26 cellular contexts compared by ENCODE assay signal in the genomic region with DNA sequence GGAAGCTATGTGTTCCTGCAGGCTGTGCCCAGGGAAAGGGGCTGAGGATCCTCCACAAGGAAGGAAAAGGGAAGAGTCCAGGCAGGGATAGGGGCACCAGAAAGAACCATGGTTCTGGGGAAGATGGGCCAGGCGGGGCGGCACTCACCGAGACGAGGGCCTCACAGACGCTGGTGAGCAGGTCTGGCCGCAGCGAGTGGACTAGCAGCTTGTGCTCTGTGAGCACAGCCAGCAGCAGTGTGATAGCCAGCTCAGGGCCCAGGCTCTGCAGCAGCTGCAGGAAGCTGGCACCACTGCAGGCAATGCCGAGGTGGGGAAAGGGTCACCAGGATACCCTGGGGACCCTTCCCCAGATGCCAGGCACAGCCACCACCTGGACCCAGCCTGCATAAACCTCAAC. TPM values are rescaled to one million over a fixed set of nuclear protein-coding genes. Genes with fewer than 3 reads are reported as not detected.
DNase-seq lines count a peak whose midpoint lies in the region; ATAC-seq, FAIRE-seq and TF ChIP-seq lines count a peak whose summit lies in the region.
"Had no signal": no experiment of that assay in that cellular context is flagged by ENCODE, and none has a peak within 500 bp of the region (broad histone marks: within the 10 kb centered on the region; RNA-seq: fewer than 3 reads in every experiment).

No MANE protein-coding gene starts in this region.

- TF ChIP-seq POLR2A in K562 (conservative IDR thresholded peaks at IDR 0.05), result no peak
- TF ChIP-seq POLR2A in thyroid gland (IDR thresholded peaks at IDR 0.05), result no peak

- no peak overlapping the region for H3K27ac ChIP-seq in K562 (ENCODE audit: extremely low read depth, low read depth, low read length)
- H3K27ac ChIP-seq in osteoblast (ENCODE audit: low read depth, low read length), result no peak overlapping the region
- no peak overlapping the region for H3K27ac ChIP-seq in thyroid gland
- H3K27ac ChIP-seq: psoas muscle had no signal

- H3K27me3 ChIP-seq in K562 (ENCODE audit: control insufficient read depth in 2 of 2, insufficient read depth in 2 of 2, low read length in 2 of 2) (no peaks in the 10 kb centered on the region), osteoblast (ENCODE audit: insufficient read depth, low read length) (no peaks in the 10 kb centered on the region), thyroid gland (no peaks in the 10 kb centered on the region)

- no peak overlapping the region for H2AFZ ChIP-seq in K562 (ENCODE audit: low read depth, low read length)
- no peak overlapping the region for H2AFZ ChIP-seq in osteoblast (ENCODE audit: low read length)

- CTCF ChIA-PET in K562 (lab: Yijun Ruan, JAX; ENCODE audit: low intra/inter-chr PET ratio), result no interaction called here

- H3K9ac ChIP-seq in K562 (ENCODE audit: insufficient read depth in 1 of 2, low read depth in 2 of 2, low read length in 2 of 2), result peak overlapping the region in 1 of 2 experiments; percentile 36; a peak in 1 of 4 replicates

- intact Hi-C loops in K562 (cut with micrococcal nuclease) (no loop called here), thyroid gland (cut with DNase I) (loop anchor here (10.0 kb wide), 1 partner anchor 146 kb away; no protein-coding TSS in a partner anchor)

- no peak for TF ChIP-seq CTCF in K562 (IDR thresholded peaks at IDR 0.05 in 2 of 3, conservative IDR thresholded peaks at IDR 0.05 in 1 of 3; ENCODE audit: insufficient read depth in 2 of 3, low read depth in 1 of 3, low read length in 3 of 3)
- no peak for TF ChIP-seq CTCF in osteoblast (IDR thresholded peaks at IDR 0.05; ENCODE audit: extremely low read depth, low read depth, low read length)
- no peak for TF ChIP-seq CTCF in thyroid gland (IDR thresholded peaks at IDR 0.05)

- no peak overlapping the region for H3K4me2 ChIP-seq in K562 (ENCODE audit: insufficient read depth, low read length)
- no peak overlapping the region for H3K4me2 ChIP-seq in osteoblast (ENCODE audit: insufficient read depth, low read length)

- no TSS peak for BruUV-seq in K562 (replicated peaks; lab: Mats Ljungman, UMichigan)

- no peak for ATAC-seq in K562
- no peak for ATAC-seq in HG03139 (IDR thresholded peaks at IDR 0.05; ENCODE audit: unreplicated experiment)
- ATAC-seq: left lobe of liver, psoas muscle had no signal

- no peak for TF ChIP-seq EP300 in K562 (IDR thresholded peaks at IDR 0.05; ENCODE audit: low read length)

- peaks cover 65% of the 10 kb centered on the region for H3K36me3 Mint-ChIP-seq in T-helper 1 cell treated with Interleukin-12 subunit alpha and Interleukin-12 subunit beta and Interleukin-4 antibody, amounts not matched to agents 30 μg/mL and 1 μg/mL, for 36 hours (ENCODE audit: low read depth)

- no peak overlapping the region for H3K4me3 Mint-ChIP-seq in T-helper 1 cell treated with Interleukin-12 subunit alpha and Interleukin-12 subunit beta and Interleukin-4 antibody, amounts not matched to agents 30 μg/mL and 1 μg/mL, for 36 hours
- H3K4me3 Mint-ChIP-seq: activated B cell treated with CpG ODN at 0.5 μM for 24 hours; activated naive CD8-positive, alpha-beta T cell treated with anti-CD3 and anti-CD28 coated beads, Interleukin-2, amount 10 ng/mL, durations not matched to agents 7 days and 5 days; activated T-helper 1 cell treated with anti-CD3 and anti-CD28 coated beads, Interleukin-12 subunit alpha, Interleukin-12 subunit beta, Interleukin-2, Interleukin-4 antibody, amounts not matched to agents 30 ng/mL and 10 ng/mL and 1 ng/mL, durations not matched to agents 14 hours and 24 hours and 36 hours; brain; mesothelial cell of epicardium; nephron progenitor cell had no signal

- 99% methylated on average over 8 of the region's 8 CpGs for WGBS in K562 (ENCODE audit: insufficient coverage, low coverage, missing lambda C conversion rate)
- WGBS in thyroid gland, 2 donors, result 91 to 97% methylated on average over 8 of the region's 8 CpGs

- H3K4me3 ChIP-seq in K562, result no peak overlapping the region
- no peak overlapping the region for H3K4me3 ChIP-seq in osteoblast (ENCODE audit: insufficient read depth, low read length)
- H3K4me3 ChIP-seq in thyroid gland (replicated peaks in 1 of 3), result no peak overlapping the region
- H3K4me3 ChIP-seq: psoas muscle had no signal

- peaks cover 28% of the 10 kb centered on the region for H3K4me1 Mint-ChIP-seq in T-helper 1 cell treated with Interleukin-12 subunit alpha and Interleukin-12 subunit beta and Interleukin-4 antibody, amounts not matched to agents 30 μg/mL and 1 μg/mL, for 36 hours (ENCODE audit: low read depth)

- H3K4me1 ChIP-seq in K562 (replicated peaks in 1 of 2; ENCODE audit: control insufficient read depth in 2 of 2, insufficient read depth in 2 of 2, low read length in 2 of 2) (peaks cover 8 to 18% of the 10 kb centered on the region in 2 experiments; a peak in 4 of 5 replicates), osteoblast (ENCODE audit: insufficient read depth, low read length) (peaks cover 7% of the 10 kb centered on the region), thyroid gland (peaks cover 9 to 12% of the 10 kb centered on the region in 2 donors)

- in situ Hi-C loops in K562 (cut with MboI), result no loop called here

- H3K9me3 Mint-ChIP-seq in T-helper 1 cell treated with Interleukin-12 subunit alpha and Interleukin-12 subunit beta and Interleukin-4 antibody, amounts not matched to agents 30 μg/mL and 1 μg/mL, for 36 hours, result no peaks in the 10 kb centered on the region
- H3K9me3 Mint-ChIP-seq: activated B cell treated with CpG ODN at 0.5 μM for 24 hours; activated naive CD8-positive, alpha-beta T cell treated with anti-CD3 and anti-CD28 coated beads, Interleukin-2, amount 10 ng/mL, durations not matched to agents 7 days and 5 days; activated T-helper 1 cell treated with anti-CD3 and anti-CD28 coated beads, Interleukin-12 subunit alpha, Interleukin-12 subunit beta, Interleukin-2, Interleukin-4 antibody, amounts not matched to agents 30 ng/mL and 10 ng/mL and 1 ng/mL, durations not matched to agents 14 hours and 24 hours and 36 hours; mesothelial cell of epicardium; nephron progenitor cell had no signal

- H3K36me3 ChIP-seq in K562 (ENCODE audit: control insufficient read depth, insufficient read depth, low read length) (peaks cover 81% of the 10 kb centered on the region), osteoblast (ENCODE audit: insufficient read depth, low read length) (peaks cover 42% of the 10 kb centered on the region), thyroid gland (peaks cover 34 to 42% of the 10 kb centered on the region in 2 donors)

- H3K27ac Mint-ChIP-seq in T-helper 1 cell treated with Interleukin-12 subunit alpha and Interleukin-12 subunit beta and Interleukin-4 antibody, amounts not matched to agents 30 μg/mL and 1 μg/mL, for 36 hours, result peak overlapping the region; percentile 61
- H3K27ac Mint-ChIP-seq: activated naive CD8-positive, alpha-beta T cell treated with anti-CD3 and anti-CD28 coated beads, Interleukin-2, amount 10 ng/mL, durations not matched to agents 7 days and 5 days; mesothelial cell of epicardium; nephron progenitor cell had no signal

- no peaks in the 10 kb centered on the region for H3K9me3 ChIP-seq in K562 (replicated peaks; ENCODE audit: control insufficient read depth, insufficient read depth, low read depth, low read length)
- no peaks in the 10 kb centered on the region for H3K9me3 ChIP-seq in osteoblast (ENCODE audit: low read depth, low read length)
- H3K9me3 ChIP-seq in thyroid gland, result no peaks in the 10 kb centered on the region
- H3K9me3 ChIP-seq: psoas muscle had no signal

- no peak for FAIRE-seq in K562 (lab: Jason Lieb, UNC)
- FAIRE-seq: H1, small intestine, urothelium cell line had no signal

- POLR2A ChIA-PET in K562 (lab: Yijun Ruan, JAX), result interaction anchor here (0.6 to 3.0 kb wide), 4 partner anchors 17 to 1957 kb away, joined by 3 to 10 read pairs (median 4); a partner anchor contains a TSS

- TF ChIP-seq RAD21 in K562 (CRISPR knock-in tag; conservative IDR thresholded peaks at IDR 0.05 in 1 of 2, IDR thresholded peaks at IDR 0.05 in 1 of 2), result no peak

- peaks cover 21% of the 10 kb centered on the region for H3K79me2 ChIP-seq in K562 (ENCODE audit: control insufficient read depth, insufficient read depth, low read length)
- peaks cover 20% of the 10 kb centered on the region for H3K79me2 ChIP-seq in osteoblast (ENCODE audit: insufficient read depth, low read length)

- no peaks in the 10 kb centered on the region for H3K9me1 ChIP-seq in K562 (ENCODE audit: control insufficient read depth, insufficient read depth, low read length)

- no peaks in the 10 kb centered on the region for H3K27me3 Mint-ChIP-seq in T-helper 1 cell treated with Interleukin-12 subunit alpha and Interleukin-12 subunit beta and Interleukin-4 antibody, amounts not matched to agents 30 μg/mL and 1 μg/mL, for 36 hours (ENCODE audit: low read depth)
- H3K27me3 Mint-ChIP-seq: activated B cell treated with CpG ODN at 0.5 μM for 24 hours; activated naive CD8-positive, alpha-beta T cell treated with anti-CD3 and anti-CD28 coated beads, Interleukin-2, amount 10 ng/mL, durations not matched to agents 7 days and 5 days had no signal

- DNase-seq in T-helper 1 cell (no peak), K562 (ENCODE audit: extremely low read depth in 1 of 4, low spot score in 3 of 4) (no peak), osteoblast (ENCODE audit: insufficient read length, low spot score, missing footprints) (peak; percentile 54), thyroid gland (no peak)
- DNase-seq: 8988T; activated B cell treated with CpG ODN at 0.5 μM for 24 hours; activated CD8-positive, alpha-beta memory T cell treated with anti-CD3 and anti-CD28 coated beads for 24 hours; activated naive CD8-positive, alpha-beta T cell treated with anti-CD3 and anti-CD28 coated beads, Interleukin-2, amount 10 ng/mL, durations not matched to agents 7 days and 5 days; AML-193; Calu3; MM.1S; NCI-H1436; NCI-H510A treated with DMSO at 0.1 percent for 48 hours; nephron progenitor cell; psoas muscle; small intestine; stimulated activated CD4-positive, alpha-beta T cell treated with anti-CD3 and anti-CD28 coated beads, Interleukin-4, amount 100 ng/mL, for 24 hours; T1000 had no signal

- H4K20me1 ChIP-seq in K562 (replicated peaks; ENCODE audit: control insufficient read depth, insufficient read depth, low read length) (no peaks in the 10 kb centered on the region), osteoblast (ENCODE audit: insufficient read depth, low read length) (no peaks in the 10 kb centered on the region)

RNA-seq across cellular contexts. Expression of a gene that starts 5.8 kb away (rescaled TPM):
- 519 and 1,217 TPM in 2 replicates for total RNA-seq in K562 (2011; cell fraction: chromatin; rRNA removed; ENCODE audit: low replicate concordance)
- 693 and 731 TPM in 2 replicates for total RNA-seq in K562 (2011; cell fraction: nucleolus; rRNA removed)
- 509 and 519 TPM in 2 replicates for total RNA-seq in K562 (2011; cell fraction: nucleoplasm; rRNA removed)
- 20.2 and 21.7 TPM in 2 replicates for total RNA-seq in K562 (2014; rRNA removed)
- 11.0 and 15.6 TPM in 2 replicates for total RNA-seq in K562 (2014; rRNA removed; fragmentation: Illumina TruSeq; extraction: Trizol)
- total RNA-seq in K562 (2015; rRNA removed; fragmentation: Illumina TruSeq; extraction: Trizol), result 21.0 and 23.1 TPM in 2 replicates
- total RNA-seq in K562 (2021), result 70.0 and 80.5 TPM in 2 replicates
- 28.8 and 75.9 TPM in 2 replicates for polyA plus RNA-seq in K562 (2011; rRNA removed)
- polyA plus RNA-seq in K562 (2011; cell fraction: cytosol; rRNA removed), result 28.0 and 43.8 TPM in 2 replicates
- 734 and 802 TPM in 2 replicates for polyA plus RNA-seq in K562 (2011; cell fraction: nucleus; rRNA removed)
- 45.4 and 65.7 TPM in 2 replicates for polyA plus RNA-seq in K562 (2012)
- polyA plus RNA-seq in K562 (2014; fragmentation: Illumina TruSeq; extraction: Trizol), result 47.4 and 52.5 TPM in 2 replicates
- 10 to 100 TPM in 1 of 2 experiments, 1 to 10 TPM in 1; 9.5 to 13.4 TPM for polyA plus RNA-seq in K562 (2014; fragmentation: Nextera tagmentation; extraction: Ambion mirVana)
- 63.3 and 74.0 TPM in 2 replicates for polyA plus RNA-seq in K562 (2014; rRNA removed)
- polyA minus RNA-seq in K562 (2011; rRNA and poly(A)+ RNA removed), result 17.3 and 28.6 TPM in 2 replicates
- polyA minus RNA-seq in K562 (2011; cell fraction: cytosol; rRNA and poly(A)+ RNA removed), result 35.8 and 41.5 TPM in 2 replicates
- 191 and 272 TPM in 2 replicates for polyA minus RNA-seq in K562 (2011; cell fraction: nucleus; rRNA and poly(A)+ RNA removed)
- total RNA-seq in osteoblast, result 26.8 and 27.5 TPM in 2 replicates
- 10 to 100 TPM; 28.9 to 63.7 (median 44.8) TPM for total RNA-seq in thyroid gland

RNA-seq across cellular contexts. Expression of a gene that starts 17.7 kb away (rescaled TPM):
- total RNA-seq in K562 (2011; cell fraction: chromatin; rRNA removed; ENCODE audit: low replicate concordance), result 62.1 and 111 TPM in 2 replicates
- 38.7 and 54.5 TPM in 2 replicates for total RNA-seq in K562 (2011; cell fraction: nucleolus; rRNA removed)
- total RNA-seq in K562 (2011; cell fraction: nucleoplasm; rRNA removed), result 51.0 and 73.5 TPM in 2 replicates
- total RNA-seq in K562 (2014; rRNA removed) (7.7 and 8.5 TPM in 2 replicates), K562 (2014; rRNA removed; fragmentation: Illumina TruSeq; extraction: Trizol) (5.6 TPM in 2 replicates), K562 (2015; rRNA removed; fragmentation: Illumina TruSeq; extraction: Trizol) (10.2 and 10.4 TPM in 2 replicates), K562 (2021) (23.8 and 26.4 TPM in 2 replicates), osteoblast (4.7 and 6.8 TPM in 2 replicates), thyroid gland (10 to 100 TPM; 11.4 to 22.5 (median 18.1) TPM)
- polyA plus RNA-seq in K562 (2011; rRNA removed) (13.3 and 26.5 TPM in 2 replicates), K562 (2014; fragmentation: Illumina TruSeq; extraction: Trizol) (24.0 TPM in 2 replicates), K562 (2014; fragmentation: Nextera tagmentation; extraction: Ambion mirVana) (1 to 10 TPM; 2.7 to 3.3 TPM), K562 (2014; rRNA removed) (18.9 and 24.0 TPM in 2 replicates)
- 23.6 and 27.7 TPM in 2 replicates for polyA plus RNA-seq in K562 (2011; cell fraction: cytosol; rRNA removed)
- polyA plus RNA-seq in K562 (2011; cell fraction: nucleus; rRNA removed), result 87.5 and 92.0 TPM in 2 replicates
- 19.4 and 28.0 TPM in 2 replicates for polyA plus RNA-seq in K562 (2012)
- 13.9 and 22.4 TPM in 2 replicates for polyA minus RNA-seq in K562 (2011; rRNA and poly(A)+ RNA removed)
- 15.3 and 34.3 TPM in 2 replicates for polyA minus RNA-seq in K562 (2011; cell fraction: cytosol; rRNA and poly(A)+ RNA removed)
- 21.1 and 33.1 TPM in 2 replicates for polyA minus RNA-seq in K562 (2011; cell fraction: nucleus; rRNA and poly(A)+ RNA removed)

RNA-seq across cellular contexts. Expression of a gene that starts 18.0 kb away (rescaled TPM):
- 26.9 and 41.3 TPM in 2 replicates for total RNA-seq in K562 (2011; cell fraction: chromatin; rRNA removed; ENCODE audit: low replicate concordance)
- 14.7 and 15.7 TPM in 2 replicates for total RNA-seq in K562 (2011; cell fraction: nucleolus; rRNA removed)
- 46.3 and 60.1 TPM in 2 replicates for total RNA-seq in K562 (2011; cell fraction: nucleoplasm; rRNA removed)
- total RNA-seq in K562 (2014; rRNA removed) (3.5 TPM in 2 replicates), K562 (2014; rRNA removed; fragmentation: Illumina TruSeq; extraction: Trizol) (4.9 and 6.3 TPM in 2 replicates), K562 (2015; rRNA removed; fragmentation: Illumina TruSeq; extraction: Trizol) (4.5 and 5.3 TPM in 2 replicates), K562 (2021) (35.0 and 40.2 TPM in 2 replicates), osteoblast (9.7 and 11.6 TPM in 2 replicates), thyroid gland (10 to 100 TPM; 20.1 to 28.8 (median 21.5) TPM)
- polyA plus RNA-seq in K562 (2011; rRNA removed) (4.7 and 6.7 TPM in 2 replicates), K562 (2014; fragmentation: Illumina TruSeq; extraction: Trizol) (13.9 and 14.8 TPM in 2 replicates), K562 (2014; fragmentation: Nextera tagmentation; extraction: Ambion mirVana) (1 to 10 TPM; 1.5 to 6.6 TPM), K562 (2014; rRNA removed) (7.8 and 9.0 TPM in 2 replicates)
- polyA plus RNA-seq in K562 (2011; cell fraction: cytosol; rRNA removed), result 5.3 and 5.5 TPM in 2 replicates
- 15.2 and 16.7 TPM in 2 replicates for polyA plus RNA-seq in K562 (2011; cell fraction: nucleus; rRNA removed)
- polyA plus RNA-seq in K562 (2012), result 6.6 and 7.6 TPM in 2 replicates
- polyA minus RNA-seq in K562 (2011; rRNA and poly(A)+ RNA removed), result 8.7 and 10.3 TPM in 2 replicates
- 16.0 and 22.3 TPM in 2 replicates for polyA minus RNA-seq in K562 (2011; cell fraction: cytosol; rRNA and poly(A)+ RNA removed)
- 5.0 and 9.1 TPM in 2 replicates for polyA minus RNA-seq in K562 (2011; cell fraction: nucleus; rRNA and poly(A)+ RNA removed)

RNA-seq across cellular contexts. Expression of a gene that starts 22.6 kb away (rescaled TPM):
- total RNA-seq in K562 (2011; cell fraction: chromatin; rRNA removed; ENCODE audit: low replicate concordance), result 31.6 and 67.2 TPM in 2 replicates
- 106 and 118 TPM in 2 replicates for total RNA-seq in K562 (2011; cell fraction: nucleolus; rRNA removed)
- total RNA-seq in K562 (2011; cell fraction: nucleoplasm; rRNA removed), result 87.4 and 103 TPM in 2 replicates
- total RNA-seq in K562 (2014; rRNA removed), result 81.1 and 88.3 TPM in 2 replicates
- 43.0 and 45.3 TPM in 2 replicates for total RNA-seq in K562 (2014; rRNA removed; fragmentation: Illumina TruSeq; extraction: Trizol)
- total RNA-seq in K562 (2015; rRNA removed; fragmentation: Illumina TruSeq; extraction: Trizol), result 62.5 and 62.7 TPM in 2 replicates
- total RNA-seq in K562 (2021), result 70.2 and 70.6 TPM in 2 replicates
- 52.9 and 61.3 TPM in 2 replicates for polyA plus RNA-seq in K562 (2011; rRNA removed)
- 98.7 and 108 TPM in 2 replicates for polyA plus RNA-seq in K562 (2011; cell fraction: cytosol; rRNA removed)
- polyA plus RNA-seq in K562 (2011; cell fraction: nucleus; rRNA removed), result 34.7 and 36.6 TPM in 2 replicates
- polyA plus RNA-seq in K562 (2012), result 65.9 and 66.7 TPM in 2 replicates
- 72.8 and 84.3 TPM in 2 replicates for polyA plus RNA-seq in K562 (2014; fragmentation: Illumina TruSeq; extraction: Trizol)
- 10 to 100 TPM in 1 of 2 experiments, 1 to 10 TPM in 1; 9.9 to 12.9 TPM for polyA plus RNA-seq in K562 (2014; fragmentation: Nextera tagmentation; extraction: Ambion mirVana)
- polyA plus RNA-seq in K562 (2014; rRNA removed), result 69.5 and 76.1 TPM in 2 replicates
- polyA minus RNA-seq in K562 (2011; rRNA and poly(A)+ RNA removed), result 43.9 and 46.0 TPM in 2 replicates
- 37.1 and 42.1 TPM in 2 replicates for polyA minus RNA-seq in K562 (2011; cell fraction: cytosol; rRNA and poly(A)+ RNA removed)
- 15.1 and 25.0 TPM in 2 replicates for polyA minus RNA-seq in K562 (2011; cell fraction: nucleus; rRNA and poly(A)+ RNA removed)
- 96.3 and 99.0 TPM in 2 replicates for total RNA-seq in osteoblast
- total RNA-seq in thyroid gland, result 100 to 1,000 TPM in 2 of 4 donors, 10 to 100 TPM in 2; 90.4 to 109 (median 99.5) TPM

RNA-seq across cellular contexts. Expression of a gene that starts 26.9 kb away (rescaled TPM):
- 34.5 and 62.3 TPM in 2 replicates for total RNA-seq in K562 (2011; cell fraction: chromatin; rRNA removed; ENCODE audit: low replicate concordance)
- total RNA-seq in K562 (2011; cell fraction: nucleolus; rRNA removed), result 45.7 and 50.8 TPM in 2 replicates
- total RNA-seq in K562 (2011; cell fraction: nucleoplasm; rRNA removed), result 31.9 and 42.5 TPM in 2 replicates
- total RNA-seq in K562 (2014; rRNA removed), result 13.5 and 13.9 TPM in 2 replicates
- total RNA-seq in K562 (2014; rRNA removed; fragmentation: Illumina TruSeq; extraction: Trizol), result 10.7 and 11.3 TPM in 2 replicates
- 9.6 and 9.9 TPM in 2 replicates for total RNA-seq in K562 (2015; rRNA removed; fragmentation: Illumina TruSeq; extraction: Trizol)
- 11.1 and 12.7 TPM in 2 replicates for total RNA-seq in K562 (2021)
- polyA plus RNA-seq in K562 (2011; rRNA removed), result 18.6 and 23.7 TPM in 2 replicates
- polyA plus RNA-seq in K562 (2011; cell fraction: cytosol; rRNA removed), result 22.6 and 23.0 TPM in 2 replicates
- polyA plus RNA-seq in K562 (2011; cell fraction: nucleus; rRNA removed), result 62.9 and 71.1 TPM in 2 replicates
- 10.1 and 29.4 TPM in 2 replicates for polyA plus RNA-seq in K562 (2012)
- 13.9 and 14.3 TPM in 2 replicates for polyA plus RNA-seq in K562 (2014; fragmentation: Illumina TruSeq; extraction: Trizol)
- 10 to 100 TPM; 13.3 to 17.2 TPM for polyA plus RNA-seq in K562 (2014; fragmentation: Nextera tagmentation; extraction: Ambion mirVana)
- 16.6 and 17.7 TPM in 2 replicates for polyA plus RNA-seq in K562 (2014; rRNA removed)
- 15.3 and 15.8 TPM in 2 replicates for polyA minus RNA-seq in K562 (2011; rRNA and poly(A)+ RNA removed)
- 8.3 and 8.4 TPM in 2 replicates for polyA minus RNA-seq in K562 (2011; cell fraction: cytosol; rRNA and poly(A)+ RNA removed)
- 13.9 and 19.8 TPM in 2 replicates for polyA minus RNA-seq in K562 (2011; cell fraction: nucleus; rRNA and poly(A)+ RNA removed)
- 7.2 and 8.8 TPM in 2 replicates for total RNA-seq in osteoblast
- total RNA-seq in thyroid gland, result 10 to 100 TPM in 3 of 4 donors, 1 to 10 TPM in 1; 6.6 to 23.1 (median 17.0) TPM
